Comparison of ENCODE assay signal across 1 cellular context in the genomic region with DNA sequence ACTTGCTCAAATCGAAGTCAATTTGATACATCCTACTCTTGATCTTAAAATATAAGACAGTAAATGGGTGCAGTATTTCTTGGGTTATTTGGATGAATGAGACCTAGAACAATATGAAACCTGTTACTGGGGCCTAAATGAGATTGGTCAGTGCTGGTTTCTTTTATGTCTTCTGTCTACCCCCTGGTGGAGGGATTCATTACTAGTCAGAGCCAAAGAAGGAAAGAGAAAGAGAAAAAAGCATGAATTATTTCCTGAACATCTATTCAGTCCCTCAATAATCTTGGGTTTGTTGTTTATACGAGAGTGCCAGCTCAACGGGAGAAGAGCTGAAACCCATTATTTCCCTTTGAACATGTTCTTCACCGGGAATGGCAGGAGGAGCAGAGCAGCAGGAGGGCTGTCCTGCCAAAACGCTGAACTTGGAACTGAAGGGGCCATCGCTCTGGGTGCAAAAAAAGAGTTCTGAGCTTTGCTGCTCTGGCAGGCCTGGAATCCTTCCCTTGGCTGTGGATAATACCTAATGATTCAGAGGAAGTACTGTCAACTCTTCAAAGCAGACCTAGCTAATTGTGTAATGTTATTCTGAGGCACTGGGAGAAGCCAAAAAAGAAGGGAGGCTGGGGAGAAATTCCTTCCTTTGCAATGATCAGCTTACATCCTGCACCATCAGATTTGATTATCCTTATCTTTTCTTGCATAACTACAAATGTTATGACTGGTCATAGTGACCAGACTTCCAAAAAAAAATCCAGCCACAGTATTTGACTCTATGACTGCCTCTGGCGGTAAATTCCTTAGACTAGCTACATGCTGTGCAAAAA.
TF ChIP-seq lines count a peak whose summit lies in the region.

No MANE protein-coding gene starts in this region.

TF ChIP-seq in GM23338, 12 proteins besides CTCF, POLR2A, EP300 and RAD21 (continued from another document):
- TF ChIP-seq, protein P1, sequence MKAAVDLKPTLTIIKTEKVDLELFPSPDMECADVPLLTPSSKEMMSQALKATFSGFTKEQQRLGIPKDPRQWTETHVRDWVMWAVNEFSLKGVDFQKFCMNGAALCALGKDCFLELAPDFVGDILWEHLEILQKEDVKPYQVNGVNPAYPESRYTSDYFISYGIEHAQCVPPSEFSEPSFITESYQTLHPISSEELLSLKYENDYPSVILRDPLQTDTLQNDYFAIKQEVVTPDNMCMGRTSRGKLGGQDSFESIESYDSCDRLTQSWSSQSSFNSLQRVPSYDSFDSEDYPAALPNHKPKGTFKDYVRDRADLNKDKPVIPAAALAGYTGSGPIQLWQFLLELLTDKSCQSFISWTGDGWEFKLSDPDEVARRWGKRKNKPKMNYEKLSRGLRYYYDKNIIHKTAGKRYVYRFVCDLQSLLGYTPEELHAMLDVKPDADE (IDR thresholded peaks at IDR 0.05), result no peak
- TF ChIP-seq STAT1 (IDR thresholded peaks at IDR 0.05; ENCODE audit: unreplicated experiment) (no peak), EZH2phosphoT487 (IDR thresholded peaks at IDR 0.05; ENCODE audit: unreplicated experiment) (no peak), NANOG (IDR thresholded peaks at IDR 0.05; ENCODE audit: borderline replicate concordance) (no peak), CREB1 (CRISPR knock-in tag; IDR thresholded peaks at IDR 0.05; ENCODE audit: low read depth) (no peak)
- TF ChIP-seq, protein P2, sequence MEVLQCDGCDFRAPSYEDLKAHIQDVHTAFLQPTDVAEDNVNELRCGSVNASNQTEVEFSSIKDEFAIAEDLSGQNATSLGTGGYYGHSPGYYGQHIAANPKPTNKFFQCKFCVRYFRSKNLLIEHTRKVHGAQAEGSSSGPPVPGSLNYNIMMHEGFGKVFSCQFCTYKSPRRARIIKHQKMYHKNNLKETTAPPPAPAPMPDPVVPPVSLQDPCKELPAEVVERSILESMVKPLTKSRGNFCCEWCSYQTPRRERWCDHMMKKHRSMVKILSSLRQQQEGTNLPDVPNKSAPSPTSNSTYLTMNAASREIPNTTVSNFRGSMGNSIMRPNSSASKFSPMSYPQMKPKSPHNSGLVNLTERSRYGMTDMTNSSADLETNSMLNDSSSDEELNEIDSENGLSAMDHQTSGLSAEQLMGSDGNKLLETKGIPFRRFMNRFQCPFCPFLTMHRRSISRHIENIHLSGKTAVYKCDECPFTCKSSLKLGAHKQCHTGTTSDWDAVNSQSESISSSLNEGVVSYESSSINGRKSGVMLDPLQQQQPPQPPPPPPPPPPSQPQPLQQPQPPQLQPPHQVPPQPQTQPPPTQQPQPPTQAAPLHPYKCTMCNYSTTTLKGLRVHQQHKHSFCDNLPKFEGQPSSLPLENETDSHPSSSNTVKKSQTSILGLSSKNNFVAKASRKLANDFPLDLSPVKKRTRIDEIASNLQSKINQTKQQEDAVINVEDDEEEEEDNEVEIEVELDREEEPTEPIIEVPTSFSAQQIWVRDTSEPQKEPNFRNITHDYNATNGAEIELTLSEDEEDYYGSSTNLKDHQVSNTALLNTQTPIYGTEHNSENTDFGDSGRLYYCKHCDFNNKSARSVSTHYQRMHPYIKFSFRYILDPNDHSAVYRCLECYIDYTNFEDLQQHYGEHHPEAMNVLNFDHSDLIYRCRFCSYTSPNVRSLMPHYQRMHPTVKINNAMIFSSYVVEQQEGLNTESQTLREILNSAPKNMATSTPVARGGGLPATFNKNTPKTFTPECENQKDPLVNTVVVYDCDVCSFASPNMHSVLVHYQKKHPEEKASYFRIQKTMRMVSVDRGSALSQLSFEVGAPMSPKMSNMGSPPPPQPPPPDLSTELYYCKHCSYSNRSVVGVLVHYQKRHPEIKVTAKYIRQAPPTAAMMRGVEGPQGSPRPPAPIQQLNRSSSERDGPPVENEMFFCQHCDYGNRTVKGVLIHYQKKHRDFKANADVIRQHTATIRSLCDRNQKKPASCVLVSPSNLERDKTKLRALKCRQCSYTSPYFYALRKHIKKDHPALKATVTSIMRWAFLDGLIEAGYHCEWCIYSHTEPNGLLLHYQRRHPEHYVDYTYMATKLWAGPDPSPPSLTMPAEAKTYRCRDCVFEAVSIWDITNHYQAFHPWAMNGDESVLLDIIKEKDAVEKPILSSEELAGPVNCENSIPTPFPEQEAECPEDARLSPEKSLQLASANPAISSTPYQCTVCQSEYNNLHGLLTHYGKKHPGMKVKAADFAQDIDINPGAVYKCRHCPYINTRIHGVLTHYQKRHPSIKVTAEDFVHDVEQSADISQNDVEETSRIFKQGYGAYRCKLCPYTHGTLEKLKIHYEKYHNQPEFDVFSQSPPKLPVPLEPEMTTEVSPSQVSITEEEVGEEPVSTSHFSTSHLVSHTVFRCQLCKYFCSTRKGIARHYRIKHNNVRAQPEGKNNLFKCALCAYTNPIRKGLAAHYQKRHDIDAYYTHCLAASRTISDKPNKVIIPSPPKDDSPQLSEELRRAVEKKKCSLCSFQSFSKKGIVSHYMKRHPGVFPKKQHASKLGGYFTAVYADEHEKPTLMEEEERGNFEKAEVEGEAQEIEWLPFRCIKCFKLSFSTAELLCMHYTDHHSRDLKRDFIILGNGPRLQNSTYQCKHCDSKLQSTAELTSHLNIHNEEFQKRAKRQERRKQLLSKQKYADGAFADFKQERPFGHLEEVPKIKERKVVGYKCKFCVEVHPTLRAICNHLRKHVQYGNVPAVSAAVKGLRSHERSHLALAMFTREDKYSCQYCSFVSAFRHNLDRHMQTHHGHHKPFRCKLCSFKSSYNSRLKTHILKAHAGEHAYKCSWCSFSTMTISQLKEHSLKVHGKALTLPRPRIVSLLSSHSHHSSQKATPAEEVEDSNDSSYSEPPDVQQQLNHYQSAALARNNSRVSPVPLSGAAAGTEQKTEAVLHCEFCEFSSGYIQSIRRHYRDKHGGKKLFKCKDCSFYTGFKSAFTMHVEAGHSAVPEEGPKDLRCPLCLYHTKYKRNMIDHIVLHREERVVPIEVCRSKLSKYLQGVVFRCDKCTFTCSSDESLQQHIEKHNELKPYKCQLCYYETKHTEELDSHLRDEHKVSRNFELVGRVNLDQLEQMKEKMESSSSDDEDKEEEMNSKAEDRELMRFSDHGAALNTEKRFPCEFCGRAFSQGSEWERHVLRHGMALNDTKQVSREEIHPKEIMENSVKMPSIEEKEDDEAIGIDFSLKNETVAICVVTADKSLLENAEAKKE (CRISPR knock-in tag; IDR thresholded peaks at IDR 0.05), result no peak
